1 cellular context compared by ENCODE assay signal in genomic region chr17:75892556-75893224, GRCh38.
TF ChIP-seq lines count a peak whose summit lies in the region.

No MANE protein-coding gene starts in this region.

TF ChIP-seq in HepG2, 621 proteins besides CTCF, POLR2A, EP300 and RAD21 (continued from another document and continues in another):
- TF ChIP-seq ATF3 (CRISPR knock-in tag; IDR thresholded peaks at IDR 0.05): no peak
- TF ChIP-seq ZBTB49 (CRISPR knock-in tag; IDR thresholded peaks at IDR 0.05; ENCODE audit: borderline replicate concordance): no peak
- TF ChIP-seq HNF1B (CRISPR knock-in tag; IDR thresholded peaks at IDR 0.05): peak; percentile 77
- no peak for TF ChIP-seq JDP2 (CRISPR knock-in tag; IDR thresholded peaks at IDR 0.05; ENCODE audit: borderline replicate concordance)
- no peak for TF ChIP-seq NFIC (IDR thresholded peaks at IDR 0.05; ENCODE audit: low read length)
- TF ChIP-seq ZNF747 (CRISPR knock-in tag; IDR thresholded peaks at IDR 0.05; ENCODE audit: borderline replicate concordance): peak; percentile 76; the same call in 1 of the 2 replicates
- TF ChIP-seq PATZ1 (CRISPR knock-in tag; IDR thresholded peaks at IDR 0.05): peak; percentile 99
- no peak for TF ChIP-seq HHEX (CRISPR knock-in tag; IDR thresholded peaks at IDR 0.05)
- no peak for TF ChIP-seq ZNF737 (CRISPR knock-in tag; IDR thresholded peaks at IDR 0.05; ENCODE audit: borderline replicate concordance)
- TF ChIP-seq RNF219 (CRISPR knock-in tag; IDR thresholded peaks at IDR 0.05): no peak
- 0 out of 2 replicates have a peak, but pooled peaks have one; percentile 19 for TF ChIP-seq ZNF296 (CRISPR knock-in tag; conservative IDR thresholded peaks at IDR 0.05)
- TF ChIP-seq ELK4 (CRISPR knock-in tag; IDR thresholded peaks at IDR 0.05; ENCODE audit: borderline replicate concordance): no peak
- 0 out of 2 replicates have a peak, but pooled peaks have one; percentile 73 for TF ChIP-seq ZSCAN22 (CRISPR knock-in tag; IDR thresholded peaks at IDR 0.05)
- no peak for TF ChIP-seq ARID3A (IDR thresholded peaks at IDR 0.05; ENCODE audit: low read depth, low read length)
- peak; percentile 99 for TF ChIP-seq ZFX (CRISPR knock-in tag; IDR thresholded peaks at IDR 0.05; ENCODE audit: low read depth)
- no peak for TF ChIP-seq ZNF260 (CRISPR knock-in tag; IDR thresholded peaks at IDR 0.05; ENCODE audit: borderline replicate concordance, low read depth)
- TF ChIP-seq ZNF83 (CRISPR knock-in tag; IDR thresholded peaks at IDR 0.05; ENCODE audit: borderline replicate concordance): 0 out of 2 replicates have a peak, but pooled peaks have one; percentile 68
- TF ChIP-seq NONO (IDR thresholded peaks at IDR 0.05): no peak
- peak; percentile 54; the same call in 1 of the 2 replicates for TF ChIP-seq NONO (CRISPR knock-in tag; conservative IDR thresholded peaks at IDR 0.05)
- peak; percentile 71; the same call in 1 of the 2 replicates for TF ChIP-seq THAP7 (CRISPR knock-in tag; IDR thresholded peaks at IDR 0.05)
- 0 out of 2 replicates have a peak, but pooled peaks have one; percentile 40 for TF ChIP-seq ZNF543 (CRISPR knock-in tag; IDR thresholded peaks at IDR 0.05)
- peak; percentile 70 for TF ChIP-seq ZBTB7A (CRISPR knock-in tag; IDR thresholded peaks at IDR 0.05)
- TF ChIP-seq MAX (IDR thresholded peaks at IDR 0.05): peak; percentile 55
- peak; percentile 31; the same call in 1 of the 2 replicates for TF ChIP-seq KDM4B (CRISPR knock-in tag; IDR thresholded peaks at IDR 0.05)
- no peak for TF ChIP-seq TBP (CRISPR knock-in tag; IDR thresholded peaks at IDR 0.05)
- 0 out of 2 replicates have a peak, but pooled peaks have one; percentile 67 for TF ChIP-seq ZNF512B (CRISPR knock-in tag; IDR thresholded peaks at IDR 0.05; ENCODE audit: borderline replicate concordance)
- TF ChIP-seq HMG20A (CRISPR knock-in tag; IDR thresholded peaks at IDR 0.05; ENCODE audit: borderline replicate concordance): no peak
- 0 out of 2 replicates have a peak, but pooled peaks have one; percentile 9 for TF ChIP-seq MIER3 (CRISPR knock-in tag; IDR thresholded peaks at IDR 0.05; ENCODE audit: borderline replicate concordance)
- peak; percentile 82; the same call in 1 of the 2 replicates for TF ChIP-seq DR1 (CRISPR knock-in tag; IDR thresholded peaks at IDR 0.05)
- no peak for TF ChIP-seq DNMT3B (CRISPR knock-in tag; conservative IDR thresholded peaks at IDR 0.05)
- 0 out of 2 replicates have a peak, but pooled peaks have one; percentile 4 for TF ChIP-seq ZNF263 (CRISPR knock-in tag; IDR thresholded peaks at IDR 0.05)
- peak; percentile 71; the same call in 1 of the 2 replicates for TF ChIP-seq ZNF782 (CRISPR knock-in tag; IDR thresholded peaks at IDR 0.05; ENCODE audit: borderline replicate concordance)
- TF ChIP-seq PCBP2 (optimal IDR thresholded peaks at IDR 0.05; ENCODE audit: low read depth, low read length, poor library complexity, severe bottlenecking): no peak
- TF ChIP-seq GMEB2 (CRISPR knock-in tag; IDR thresholded peaks at IDR 0.05; ENCODE audit: low read depth): no peak
- TF ChIP-seq CBFB (CRISPR knock-in tag; IDR thresholded peaks at IDR 0.05): peak; percentile 38; the same call in 1 of the 2 replicates
- TF ChIP-seq BORCS8-MEF2B (CRISPR knock-in tag; IDR thresholded peaks at IDR 0.05): no peak
- TF ChIP-seq CREM (IDR thresholded peaks at IDR 0.05): no peak
- 0 out of 2 replicates have a peak, but pooled peaks have one; percentile 3 for TF ChIP-seq CREM (CRISPR knock-in tag; IDR thresholded peaks at IDR 0.05)
- no peak for TF ChIP-seq KLF9 (CRISPR knock-in tag; IDR thresholded peaks at IDR 0.05; ENCODE audit: low read depth)
- TF ChIP-seq ISL2 (CRISPR knock-in tag; IDR thresholded peaks at IDR 0.05): 0 out of 2 replicates have a peak, but pooled peaks have one; percentile 34
- 0 out of 2 replicates have a peak, but pooled peaks have one; percentile 52 for TF ChIP-seq ZNF224 (CRISPR knock-in tag; IDR thresholded peaks at IDR 0.05)
- peak; percentile 57 for TF ChIP-seq YY1 (IDR thresholded peaks at IDR 0.05; ENCODE audit: insufficient read depth, insufficient replicate concordance, low read depth, low read length)
- no peak for TF ChIP-seq ZFYVE20 (CRISPR knock-in tag; IDR thresholded peaks at IDR 0.05; ENCODE audit: borderline replicate concordance, low read depth)
- TF ChIP-seq TCF12 (IDR thresholded peaks at IDR 0.05): no peak
- TF ChIP-seq TCF12 (CRISPR knock-in tag; IDR thresholded peaks at IDR 0.05): 0 out of 2 replicates have a peak, but pooled peaks have one; percentile 44
- peak; percentile 43 for TF ChIP-seq RBM39 (IDR thresholded peaks at IDR 0.05; ENCODE audit: low read depth, low read length, poor library complexity, severe bottlenecking)
